Comparison of ENCODE assay signal across 1 cellular context in the genomic region with DNA sequence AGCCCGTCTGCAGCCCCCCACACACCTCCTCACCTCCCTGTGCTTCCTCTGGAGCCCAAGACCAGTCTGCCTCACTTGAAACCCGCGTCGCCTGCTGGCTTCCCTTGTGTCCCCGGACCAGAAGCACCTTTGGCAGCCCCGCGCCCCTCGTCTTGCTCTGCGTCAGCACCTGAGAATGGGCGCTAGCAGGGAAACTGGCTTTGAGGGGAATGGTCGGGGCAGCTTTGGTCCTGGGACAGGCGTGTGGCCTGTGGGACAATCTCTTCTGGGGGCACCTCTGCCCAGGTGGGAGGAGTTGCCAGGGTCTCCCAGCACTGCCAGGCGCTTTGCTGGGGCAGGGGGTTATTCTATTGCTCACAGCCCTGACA.
A peak's percentile ranks its signal among the peaks of the same experiment; 100 is the strongest.
TF ChIP-seq lines count a peak whose summit lies in the region.

No MANE protein-coding gene starts in this region.

TF ChIP-seq in endothelial cell of umbilical vein, 7 proteins besides CTCF, POLR2A, EP300 and RAD21:
- no peak for TF ChIP-seq MYC (IDR thresholded peaks at IDR 0.05; ENCODE audit: low read depth, low read length)
- peak; percentile 6 for TF ChIP-seq POLR2AphosphoS5 (IDR thresholded peaks at IDR 0.05; ENCODE audit: insufficient read depth, low read depth, low read length)
TF ChIP-seq in endothelial cell of umbilical vein: peak in this region for 1.
